ENCODE assay signal across 1 cellular context in the genomic region with DNA sequence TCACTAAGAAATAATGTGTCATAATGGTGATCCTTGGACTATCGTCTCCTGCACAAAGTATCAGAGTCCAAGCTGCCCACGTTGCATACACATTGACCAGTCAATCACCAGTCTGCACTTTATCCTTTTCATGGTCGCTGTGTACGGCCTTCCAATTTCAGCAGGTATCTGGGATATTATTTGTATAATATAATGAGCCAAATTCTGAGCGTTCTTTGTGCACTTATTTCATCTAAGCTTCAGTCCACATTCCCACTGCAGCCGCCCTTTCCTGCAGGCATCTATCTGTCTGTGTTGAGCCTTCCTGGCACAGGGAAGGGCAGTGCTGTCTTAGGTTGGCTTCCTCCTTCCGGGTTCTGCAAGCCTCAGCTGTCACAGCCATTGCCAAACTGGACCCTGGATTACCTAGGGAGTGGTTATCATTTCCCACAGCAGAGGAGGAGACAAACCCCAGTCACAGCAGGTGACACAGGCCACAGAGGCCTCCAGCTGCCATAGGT.
TF ChIP-seq lines count a peak whose summit lies in the region.

No MANE protein-coding gene starts in this region.

TF ChIP-seq in HepG2, 621 proteins besides CTCF, POLR2A, EP300 and RAD21 (continued from another document and continues in another):
- TF ChIP-seq BRF2 (CRISPR knock-in tag; IDR thresholded peaks at IDR 0.05) (no peak), RNF219 (CRISPR knock-in tag; IDR thresholded peaks at IDR 0.05) (no peak), ZBTB37 (CRISPR knock-in tag; IDR thresholded peaks at IDR 0.05) (no peak), ZNF383 (CRISPR knock-in tag; IDR thresholded peaks at IDR 0.05; ENCODE audit: borderline replicate concordance) (no peak), ZNF549 (CRISPR knock-in tag; IDR thresholded peaks at IDR 0.05) (no peak), SP2 (CRISPR knock-in tag; IDR thresholded peaks at IDR 0.05) (no peak), RBAK (CRISPR knock-in tag; IDR thresholded peaks at IDR 0.05) (no peak), KMT2B (CRISPR knock-in tag; IDR thresholded peaks at IDR 0.05) (no peak), ERF (CRISPR knock-in tag; IDR thresholded peaks at IDR 0.05) (0 out of 2 replicates have a peak, but pooled peaks have one; percentile 22), CSRNP2 (CRISPR knock-in tag; conservative IDR thresholded peaks at IDR 0.05; ENCODE audit: low read depth) (no peak), ZNF609 (CRISPR knock-in tag; IDR thresholded peaks at IDR 0.05; ENCODE audit: borderline replicate concordance) (peak; percentile 44; the same call in 1 of the 2 replicates), SRSF1 (optimal IDR thresholded peaks at IDR 0.05; ENCODE audit: low read depth, low read length) (no peak), RFXANK (CRISPR knock-in tag; IDR thresholded peaks at IDR 0.05) (no peak), ATF4 (CRISPR knock-in tag; IDR thresholded peaks at IDR 0.05) (0 out of 4 replicates have a peak, but pooled peaks of 1 of the 2 experiments have one; percentile 38), TGIF2 (CRISPR knock-in tag; IDR thresholded peaks at IDR 0.05) (peak; percentile 53; the same call in 1 of the 2 replicates), HHEX (CRISPR knock-in tag; IDR thresholded peaks at IDR 0.05) (no peak), SNAI1 (CRISPR knock-in tag; IDR thresholded peaks at IDR 0.05; ENCODE audit: borderline replicate concordance) (0 out of 2 replicates have a peak, but pooled peaks have one; percentile 68), ZNF672 (CRISPR knock-in tag; IDR thresholded peaks at IDR 0.05) (no peak), ZNF564 (CRISPR knock-in tag; IDR thresholded peaks at IDR 0.05) (no peak), NFIC (IDR thresholded peaks at IDR 0.05; ENCODE audit: low read length) (no peak), GFI1 (CRISPR knock-in tag; IDR thresholded peaks at IDR 0.05; ENCODE audit: borderline replicate concordance) (no peak), PRPF4 (IDR thresholded peaks at IDR 0.05; ENCODE audit: low read depth, low read length, poor library complexity, severe bottlenecking) (no peak), SSRP1 (CRISPR knock-in tag; IDR thresholded peaks at IDR 0.05) (peak; percentile 79; the same call in 1 of the 2 replicates), CBX5 (CRISPR knock-in tag; IDR thresholded peaks at IDR 0.05; ENCODE audit: borderline replicate concordance) (no peak), RNF2 (conservative IDR thresholded peaks at IDR 0.05; ENCODE audit: low read depth) (no peak), KDM5A (IDR thresholded peaks at IDR 0.05; ENCODE audit: borderline replicate concordance, low read length) (no peak), FOXA1 (IDR thresholded peaks at IDR 0.05) (no peak), FOXA1 (CRISPR knock-in tag; IDR thresholded peaks at IDR 0.05) (no peak), ZNF318 (CRISPR knock-in tag; IDR thresholded peaks at IDR 0.05) (no peak), HMGA1 (CRISPR knock-in tag; conservative IDR thresholded peaks at IDR 0.05) (no peak)
- TF ChIP-seq, protein P1, sequence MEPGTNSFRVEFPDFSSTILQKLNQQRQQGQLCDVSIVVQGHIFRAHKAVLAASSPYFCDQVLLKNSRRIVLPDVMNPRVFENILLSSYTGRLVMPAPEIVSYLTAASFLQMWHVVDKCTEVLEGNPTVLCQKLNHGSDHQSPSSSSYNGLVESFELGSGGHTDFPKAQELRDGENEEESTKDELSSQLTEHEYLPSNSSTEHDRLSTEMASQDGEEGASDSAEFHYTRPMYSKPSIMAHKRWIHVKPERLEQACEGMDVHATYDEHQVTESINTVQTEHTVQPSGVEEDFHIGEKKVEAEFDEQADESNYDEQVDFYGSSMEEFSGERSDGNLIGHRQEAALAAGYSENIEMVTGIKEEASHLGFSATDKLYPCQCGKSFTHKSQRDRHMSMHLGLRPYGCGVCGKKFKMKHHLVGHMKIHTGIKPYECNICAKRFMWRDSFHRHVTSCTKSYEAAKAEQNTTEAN (CRISPR knock-in tag; conservative IDR thresholded peaks at IDR 0.05): no peak
- TF ChIP-seq, protein P2, sequence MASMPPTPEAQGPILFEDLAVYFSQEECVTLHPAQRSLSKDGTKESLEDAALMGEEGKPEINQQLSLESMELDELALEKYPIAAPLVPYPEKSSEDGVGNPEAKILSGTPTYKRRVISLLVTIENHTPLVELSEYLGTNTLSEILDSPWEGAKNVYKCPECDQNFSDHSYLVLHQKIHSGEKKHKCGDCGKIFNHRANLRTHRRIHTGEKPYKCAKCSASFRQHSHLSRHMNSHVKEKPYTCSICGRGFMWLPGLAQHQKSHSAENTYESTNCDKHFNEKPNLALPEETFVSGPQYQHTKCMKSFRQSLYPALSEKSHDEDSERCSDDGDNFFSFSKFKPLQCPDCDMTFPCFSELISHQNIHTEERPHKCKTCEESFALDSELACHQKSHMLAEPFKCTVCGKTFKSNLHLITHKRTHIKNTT (CRISPR knock-in tag; IDR thresholded peaks at IDR 0.05): no peak
